In the genomic region with DNA sequence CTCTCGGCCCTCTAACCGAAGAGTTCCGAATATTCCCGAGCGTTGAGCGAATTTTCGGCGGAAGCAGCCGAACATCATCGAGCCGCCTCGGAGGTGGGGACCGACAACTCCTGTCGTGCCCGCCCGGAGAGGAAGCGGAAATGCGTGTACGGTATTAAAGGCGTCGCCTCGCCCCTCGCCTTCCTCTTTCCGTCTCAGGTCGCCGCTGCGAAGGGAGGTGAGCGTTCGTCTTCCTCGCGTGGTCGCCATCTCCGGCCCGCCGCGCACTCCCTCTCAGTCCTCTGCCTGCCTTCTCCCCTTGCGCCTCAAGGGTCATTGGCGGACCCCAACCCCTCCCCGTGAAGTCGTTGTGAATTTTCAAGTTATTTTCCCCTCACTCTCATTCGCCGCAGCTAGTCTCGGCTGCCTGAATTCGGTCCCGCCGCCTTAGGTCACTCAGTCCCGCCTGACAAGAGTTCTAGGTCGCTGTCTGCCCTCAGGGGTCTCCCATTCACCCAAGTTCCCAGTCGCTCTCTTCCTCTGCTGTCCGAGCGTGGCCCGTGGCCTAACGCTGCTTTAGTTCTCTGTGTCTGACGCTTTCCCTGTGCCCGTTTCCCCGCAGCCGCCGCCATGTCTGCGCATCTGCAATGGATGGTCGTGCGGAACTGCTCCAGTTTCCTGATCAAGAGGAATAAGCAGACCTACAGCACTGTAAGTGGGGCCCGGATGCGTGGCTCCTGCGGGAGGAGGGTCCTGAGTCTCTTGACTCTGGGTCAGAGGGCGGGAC, we compare ENCODE assay signal across 8 cellular contexts. TPM values are rescaled to one million over a fixed set of nuclear protein-coding genes. Genes with fewer than 3 reads are reported as not detected.
A peak's percentile ranks its signal among the peaks of the same experiment; 100 is the strongest.
DNase-seq lines count a peak whose midpoint lies in the region; ATAC-seq, FAIRE-seq and TF ChIP-seq lines count a peak whose summit lies in the region.

Gene RPL28 (plus strand): TSS at position 184 of the 766 bp plus-strand sequence. CDS start 426 bp downstream, at position 610.

- peak; percentile 67 for ATAC-seq in HG02852 (IDR thresholded peaks at IDR 0.05; ENCODE audit: unreplicated experiment)

- no peaks in the 10 kb centered on the region for H3K27me3 Mint-ChIP-seq in astrocyte (ENCODE audit: low read depth, unreplicated experiment)

- peak within 1 kb of the TSS; percentile 93 for H3K27ac ChIP-seq in astrocyte (ENCODE audit: low read depth, low read length)
- peak within 1 kb of the TSS; percentile 97 for H3K27ac ChIP-seq in rectal smooth muscle tissue (ENCODE audit: low read depth, low read length)

- H3K4me1 ChIP-seq in astrocyte (ENCODE audit: insufficient read depth, low read length) (peaks cover 52% of the 10 kb centered on the region), rectal smooth muscle tissue (ENCODE audit: control insufficient read depth, insufficient read depth, low read length) (peaks cover 19% of the 10 kb centered on the region)

- H4K20me1 ChIP-seq in astrocyte (ENCODE audit: insufficient read depth, low read length) = peaks cover 51% of the 10 kb centered on the region

- peak within 1 kb of the TSS; percentile 95 for H3K4me3 ChIP-seq in astrocyte (ENCODE audit: insufficient read depth, low read depth, low read length)
- peak within 1 kb of the TSS; percentile 98 for H3K4me3 ChIP-seq in rectal smooth muscle tissue (ENCODE audit: low read length)

- H3K36me3 Mint-ChIP-seq in astrocyte (ENCODE audit: low read depth, unreplicated experiment) = peaks cover 27% of the 10 kb centered on the region

- FAIRE-seq in astrocyte (lab: Jason Lieb, UNC) = no peak

- DNase-seq in GM13977 (ENCODE audit: low spot score) (peak; percentile 98), NCI-H1694 treated with DMSO at 0.1 percent for 48 hours (lab: John Stamatoyannopoulos, UW) (peak; percentile 99), T-helper 22 cell (ENCODE audit: low read depth) (peak; percentile 96), astrocyte (ENCODE audit: low read depth) (peak; percentile 88), hepatic stellate cell (ENCODE audit: low spot score) (peak; percentile 93), OCI-M2 (lab: John Stamatoyannopoulos, UW; ENCODE audit: unreplicated experiment) (no peak)

- H3K36me3 ChIP-seq in astrocyte (ENCODE audit: insufficient read depth, low read length) = peaks cover 30% of the 10 kb centered on the region
- peaks cover 28% of the 10 kb centered on the region for H3K36me3 ChIP-seq in rectal smooth muscle tissue (ENCODE audit: control insufficient read depth, insufficient read depth, low read length)

- H3K4me1 Mint-ChIP-seq in astrocyte (ENCODE audit: low read depth, unreplicated experiment) = peaks cover 32% of the 10 kb centered on the region

- H3K9ac ChIP-seq in astrocyte (ENCODE audit: low read length) (peak within 1 kb of the TSS; percentile 98), rectal smooth muscle tissue (ENCODE audit: low read length) (peak within 1 kb of the TSS; percentile 97)

- in situ Hi-C loops in GM13977 (cut with MboI; ENCODE audit: low pct_unique_long_range_greater_than_20kb, low sequenced_read_pairs, unreplicated experiment) = no loop called here

- no peaks in the 10 kb centered on the region for H3K9me3 ChIP-seq in astrocyte (ENCODE audit: insufficient read depth, low read depth, low read length)

- peak within 1 kb of the TSS; percentile 93 for H2AFZ ChIP-seq in astrocyte (ENCODE audit: low read depth, low read length)

- H3K4me3 Mint-ChIP-seq in astrocyte (ENCODE audit: unreplicated experiment) = peak within 1 kb of the TSS; percentile 100

- H3K4me2 ChIP-seq in astrocyte (ENCODE audit: low read length) = peak within 1 kb of the TSS; percentile 97

- H3K9me3 Mint-ChIP-seq in astrocyte (ENCODE audit: unreplicated experiment) = peaks cover 2% of the 10 kb centered on the region

- H3K79me2 ChIP-seq in astrocyte (ENCODE audit: insufficient read depth, low read length) = peaks cover 50% of the 10 kb centered on the region

- H3K27me3 ChIP-seq in astrocyte (ENCODE audit: insufficient read depth, low read length) (no peaks in the 10 kb centered on the region), rectal smooth muscle tissue (ENCODE audit: control insufficient read depth, insufficient read depth, low read length) (no peaks in the 10 kb centered on the region)

- peak within 1 kb of the TSS; percentile 98 for H3K27ac Mint-ChIP-seq in astrocyte (ENCODE audit: unreplicated experiment)

- TF ChIP-seq CTCF in GM13977 (IDR thresholded peaks at IDR 0.05; ENCODE audit: extremely low read depth, insufficient read depth, missing control alignments) = no peak
- no peak for TF ChIP-seq CTCF in astrocyte (IDR thresholded peaks at IDR 0.05; ENCODE audit: insufficient read depth, low read depth, low read length)

RNA-seq across cellular contexts. Expression of gene RPL28, which starts in this region (rescaled TPM):
- 2,006 and 2,072 TPM in 2 replicates for total RNA-seq in astrocyte
